Comparison of ENCODE assay signal across 24 cellular contexts in the genomic region with DNA sequence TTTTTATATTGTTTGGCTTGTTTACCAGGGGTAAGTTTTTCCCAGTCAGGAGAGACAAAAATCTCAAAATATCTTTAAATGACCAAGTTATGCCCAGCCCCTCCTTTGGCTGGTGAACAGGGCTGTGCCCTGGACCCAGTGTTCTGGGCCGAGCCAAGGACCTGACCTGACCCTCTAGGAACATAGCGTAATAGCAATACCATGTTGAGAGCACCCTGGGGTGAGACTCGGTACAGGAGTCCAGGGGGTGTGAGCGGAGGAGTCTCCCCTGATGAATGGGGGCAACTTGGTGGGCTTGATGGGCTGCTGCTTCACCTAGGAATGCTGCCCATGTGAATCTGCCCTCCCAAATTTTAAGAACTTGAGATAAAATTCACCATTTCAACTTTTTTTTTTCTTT. TPM values are rescaled to one million over a fixed set of nuclear protein-coding genes. Genes with fewer than 3 reads are reported as not detected.
DNase-seq lines count a peak whose midpoint lies in the region; ATAC-seq and TF ChIP-seq lines count a peak whose summit lies in the region.
"Had no signal": no experiment of that assay in that cellular context is flagged by ENCODE, and none has a peak within 500 bp of the region (broad histone marks: within the 10 kb centered on the region; RNA-seq: fewer than 3 reads in every experiment).

No MANE protein-coding gene starts in this region.

- ATAC-seq in left lobe of liver: peak; percentile 53
- no peak for ATAC-seq in GM18520 (IDR thresholded peaks at IDR 0.05; ENCODE audit: unreplicated experiment)
- no peak for ATAC-seq in SK-N-SH treated with all-trans-retinoic acid at 6 μM for 48 hours
- ATAC-seq: GM12878, GM23338 had no signal

- H3K27me3 ChIP-seq in tibial nerve: no peaks in the 10 kb centered on the region
- no peaks in the 10 kb centered on the region for H3K27me3 ChIP-seq in left ventricle myocardium inferior (ENCODE audit: low read depth)
- H3K27me3 ChIP-seq: BE2C, Peyer's patch, SJCRH30 had no signal

- no peak for TF ChIP-seq EP300 in tibial nerve (IDR thresholded peaks at IDR 0.05)

- peaks cover 0 to 49% (median 0%) of the 10 kb centered on the region in 3 donors for H3K36me3 ChIP-seq in tibial nerve
- H3K36me3 ChIP-seq in left ventricle myocardium inferior: peaks cover 47% of the 10 kb centered on the region
- H3K36me3 ChIP-seq: BE2C had no signal

- no peaks in the 10 kb centered on the region for H3K9me3 Mint-ChIP-seq in brain
- H3K9me3 Mint-ChIP-seq: CD4-positive, alpha-beta T cell; GM23338 had no signal

- no peak overlapping the region for H3K4me3 Mint-ChIP-seq in brain
- H3K4me3 Mint-ChIP-seq: CD4-positive, alpha-beta T cell; GM23338 had no signal

- TF ChIP-seq POLR2A in tibial nerve (IDR thresholded peaks at IDR 0.05): no peak

- H3K27ac ChIP-seq in tibial nerve: peak overlapping the region in 3 of 4 donors; percentile 42 to 73 (median 45)
- no peak overlapping the region for H3K27ac ChIP-seq in left ventricle myocardium inferior (replicated peaks)
- H3K27ac ChIP-seq: KMS-11, Peyer's patch, SJCRH30 had no signal

- H3K9me3 ChIP-seq in tibial nerve (no peaks in the 10 kb centered on the region), left ventricle myocardium inferior (replicated peaks) (no peaks in the 10 kb centered on the region)
- H3K9me3 ChIP-seq: BE2C, HAP-1, Peyer's patch, SJCRH30 had no signal

- H3K4me1 ChIP-seq in tibial nerve (peaks cover 0 to 58% (median 4%) of the 10 kb centered on the region in 4 donors), left ventricle myocardium inferior (peaks cover 66% of the 10 kb centered on the region)

- H3K36me3 Mint-ChIP-seq in brain: peaks cover 40% of the 10 kb centered on the region

- 88 to 92% methylated on average over 4 of the region's 4 CpGs for WGBS in tibial nerve, 2 donors

- no peak for TF ChIP-seq CTCF in brain (conservative IDR thresholded peaks at IDR 0.05)
- TF ChIP-seq CTCF in tibial nerve (IDR thresholded peaks at IDR 0.05): no peak
- no peak for TF ChIP-seq CTCF in left ventricle myocardium inferior (IDR thresholded peaks at IDR 0.05; ENCODE audit: borderline replicate concordance)

- intact Hi-C loops in posterior vena cava (cut with DNase I) (no loop called here), left ventricle myocardium inferior (cut with micrococcal nuclease) (no loop called here)

- H3K27me3 Mint-ChIP-seq in brain: no peaks in the 10 kb centered on the region

- H3K4me3 ChIP-seq in tibial nerve (no peak overlapping the region), left ventricle myocardium inferior (no peak overlapping the region)
- H3K4me3 ChIP-seq: GM12878, GM23338, HAP-1, Peyer's patch, SJCRH30 had no signal

- H3K27ac Mint-ChIP-seq in brain: peak overlapping the region in 3 of 5 experiments; percentile 24 to 73 (median 51)
- H3K27ac Mint-ChIP-seq: CD4-positive, alpha-beta T cell; GM23338 had no signal

- peaks cover 38% of the 10 kb centered on the region for H3K4me1 Mint-ChIP-seq in brain

- DNase-seq in left lobe of liver (ENCODE audit: low spot score) (no peak), posterior vena cava (ENCODE audit: low spot score) (peak; percentile 69), tibial nerve (ENCODE audit: low spot score in 2 of 2) (no peak), left ventricle myocardium inferior (no peak), NCI-H2171 treated with DMSO at 0.1 percent for 48 hours (lab: John Stamatoyannopoulos, UW) (no peak)
- DNase-seq: BE2C; CD4-positive, alpha-beta T cell; COR-L47; DMS79 treated with DMSO at 0.1 percent for 48 hours; IMR-90; NCI-H1105; NCI-H146; NCI-H2029 treated with DMSO at 0.1 percent for 48 hours; NCI-H524 treated with DMSO at 0.1 percent for 48 hours; NCI-H82; Peyer's patch; SJCRH30 had no signal

TF ChIP-seq in SK-N-SH treated with all-trans-retinoic acid at 6 μM for 48 hours, 23 proteins besides CTCF, POLR2A, EP300 and RAD21:
- no peak for TF ChIP-seq ZFP3 (CRISPR knock-in tag; IDR thresholded peaks at IDR 0.05)
- TF ChIP-seq OSR1 (CRISPR knock-in tag; IDR thresholded peaks at IDR 0.05): no peak
- no peak for TF ChIP-seq SNAI2 (CRISPR knock-in tag; IDR thresholded peaks at IDR 0.05)
- no peak for TF ChIP-seq ARNTL (CRISPR knock-in tag; IDR thresholded peaks at IDR 0.05; ENCODE audit: borderline replicate concordance, low read depth)
- TF ChIP-seq, protein P1, sequence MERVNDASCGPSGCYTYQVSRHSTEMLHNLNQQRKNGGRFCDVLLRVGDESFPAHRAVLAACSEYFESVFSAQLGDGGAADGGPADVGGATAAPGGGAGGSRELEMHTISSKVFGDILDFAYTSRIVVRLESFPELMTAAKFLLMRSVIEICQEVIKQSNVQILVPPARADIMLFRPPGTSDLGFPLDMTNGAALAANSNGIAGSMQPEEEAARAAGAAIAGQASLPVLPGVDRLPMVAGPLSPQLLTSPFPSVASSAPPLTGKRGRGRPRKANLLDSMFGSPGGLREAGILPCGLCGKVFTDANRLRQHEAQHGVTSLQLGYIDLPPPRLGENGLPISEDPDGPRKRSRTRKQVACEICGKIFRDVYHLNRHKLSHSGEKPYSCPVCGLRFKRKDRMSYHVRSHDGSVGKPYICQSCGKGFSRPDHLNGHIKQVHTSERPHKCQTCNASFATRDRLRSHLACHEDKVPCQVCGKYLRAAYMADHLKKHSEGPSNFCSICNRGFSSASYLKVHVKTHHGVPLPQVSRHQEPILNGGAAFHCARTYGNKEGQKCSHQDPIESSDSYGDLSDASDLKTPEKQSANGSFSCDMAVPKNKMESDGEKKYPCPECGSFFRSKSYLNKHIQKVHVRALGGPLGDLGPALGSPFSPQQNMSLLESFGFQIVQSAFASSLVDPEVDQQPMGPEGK (CRISPR knock-in tag; IDR thresholded peaks at IDR 0.05; ENCODE audit: borderline replicate concordance): no peak
- no peak for TF ChIP-seq PPARA (CRISPR knock-in tag; IDR thresholded peaks at IDR 0.05; ENCODE audit: borderline replicate concordance)
- TF ChIP-seq GLIS3 (CRISPR knock-in tag; IDR thresholded peaks at IDR 0.05): no peak
- TF ChIP-seq ZC3H10 (CRISPR knock-in tag; IDR thresholded peaks at IDR 0.05): no peak
- TF ChIP-seq, protein P2, sequence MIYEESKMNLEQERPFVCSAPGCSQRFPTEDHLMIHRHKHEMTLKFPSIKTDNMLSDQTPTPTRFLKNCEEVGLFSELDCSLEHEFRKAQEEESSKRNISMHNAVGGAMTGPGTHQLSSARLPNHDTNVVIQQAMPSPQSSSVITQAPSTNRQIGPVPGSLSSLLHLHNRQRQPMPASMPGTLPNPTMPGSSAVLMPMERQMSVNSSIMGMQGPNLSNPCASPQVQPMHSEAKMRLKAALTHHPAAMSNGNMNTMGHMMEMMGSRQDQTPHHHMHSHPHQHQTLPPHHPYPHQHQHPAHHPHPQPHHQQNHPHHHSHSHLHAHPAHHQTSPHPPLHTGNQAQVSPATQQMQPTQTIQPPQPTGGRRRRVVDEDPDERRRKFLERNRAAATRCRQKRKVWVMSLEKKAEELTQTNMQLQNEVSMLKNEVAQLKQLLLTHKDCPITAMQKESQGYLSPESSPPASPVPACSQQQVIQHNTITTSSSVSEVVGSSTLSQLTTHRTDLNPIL (CRISPR knock-in tag; IDR thresholded peaks at IDR 0.05; ENCODE audit: low read depth): no peak
TF ChIP-seq in SK-N-SH treated with all-trans-retinoic acid at 6 μM for 48 hours: peak in this region for 0.

RNA-seq across cellular contexts. Expression of a gene that starts 47.4 kb away (rescaled TPM):
- polyA plus RNA-seq in brain (ENCODE audit: insufficient read depth, low read depth, low replicate concordance): 46.8 TPM
- total RNA-seq in left lobe of liver: 3.0 TPM
- 1 to 10 TPM; 7.7 to 9.8 TPM for total RNA-seq in posterior vena cava
- total RNA-seq in tibial nerve: 10 to 100 TPM; 21.6 to 65.4 (median 43.4) TPM
- total RNA-seq in left ventricle myocardium inferior: 8.8 TPM
